In the genomic region with DNA sequence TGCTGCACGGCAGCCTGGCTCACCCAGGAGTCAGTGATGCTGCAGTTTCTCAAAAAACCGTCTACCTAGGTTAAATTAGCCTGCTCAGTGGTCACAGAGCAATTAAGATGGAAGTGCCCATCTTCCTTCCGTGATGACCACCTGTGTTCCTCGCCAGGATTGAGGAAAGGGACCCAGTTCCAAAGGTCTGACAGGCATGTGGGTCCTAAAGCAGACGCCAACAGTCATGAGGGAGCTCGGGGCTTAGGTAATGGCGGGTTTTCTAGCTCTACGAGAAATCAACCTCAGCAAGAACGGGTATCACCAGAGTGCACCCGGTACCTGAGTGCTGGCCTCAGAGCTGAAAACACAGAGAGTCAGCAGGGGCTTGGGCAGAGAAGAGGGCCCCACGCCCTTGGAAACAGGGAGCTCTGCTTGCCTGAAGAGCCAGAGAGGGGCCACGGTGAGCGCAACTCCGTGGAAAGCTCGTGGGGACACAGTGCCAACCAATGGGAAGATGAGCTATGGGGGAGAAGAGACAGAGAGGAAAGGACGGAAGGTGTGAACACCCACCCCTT, we compare ENCODE assay signal across 8 cellular contexts. TPM values are rescaled to one million over a fixed set of nuclear protein-coding genes. Genes with fewer than 3 reads are reported as not detected.
DNase-seq lines count a peak whose midpoint lies in the region; ATAC-seq, FAIRE-seq and TF ChIP-seq lines count a peak whose summit lies in the region.

No MANE protein-coding gene starts in this region.

- POLR2A ChIA-PET in H1 (lab: Charles Lee; ENCODE audit: partially characterized antibody): interaction anchor here (0.6 to 2.0 kb wide), 8 partner anchors 9 to 231 kb away, joined by 3 to 11 read pairs (median 5); no protein-coding TSS in a partner anchor

- no peak overlapping the region for H2BK12ac ChIP-seq in H1 (ENCODE audit: low read depth, low read length)

- no peak for TF ChIP-seq RAD21 in H1 (IDR thresholded peaks at IDR 0.05 in 1 of 2, conservative IDR thresholded peaks at IDR 0.05 in 1 of 2; ENCODE audit: low read depth in 2 of 2, low read length in 2 of 2)

- intact Hi-C loops in posterior vena cava (cut with DNase I): loop anchor here in 1 of 2 donors (10.0 kb wide), 1 partner anchor 139 kb away; no protein-coding TSS in a partner anchor

- no peak overlapping the region for H3K56ac ChIP-seq in H1 (replicated peaks; ENCODE audit: insufficient read length, low read depth, low read length)

- H4K20me1 ChIP-seq in DOHH2 (ENCODE audit: control insufficient read depth, insufficient read depth, low read depth, low read length) (no peaks in the 10 kb centered on the region), OCI-LY1 (ENCODE audit: insufficient read depth, low read length) (no peaks in the 10 kb centered on the region), H1 (replicated peaks in 1 of 2; ENCODE audit: control insufficient read depth in 1 of 2, insufficient read depth in 2 of 2, low read length in 2 of 2) (no peaks in the 10 kb centered on the region)

- H2BK20ac ChIP-seq in H1 (ENCODE audit: low read length): no peak overlapping the region; the same call in 1 of the 2 replicates

- peak overlapping the region; percentile 44; the same call in 1 of the 2 replicates for H3K18ac ChIP-seq in H1 (ENCODE audit: extremely low read depth, low read length)

- no peaks in the 10 kb centered on the region for H3F3A ChIP-seq in DOHH2 (ENCODE audit: control insufficient read depth, insufficient read depth)
- no peaks in the 10 kb centered on the region for H3F3A ChIP-seq in OCI-LY1 (ENCODE audit: insufficient read depth, low read length)

- peak overlapping the region; percentile 35 for H3K4ac ChIP-seq in H1 (replicated peaks; ENCODE audit: insufficient read length, low read depth, low read length)

- H4K5ac ChIP-seq in H1 (ENCODE audit: insufficient read length, low read depth, low read length): no peak overlapping the region

- TF ChIP-seq CTCF in DOHH2 (IDR thresholded peaks at IDR 0.05; ENCODE audit: low read depth, low read length, poor library complexity, severe bottlenecking) (no peak), OCI-LY1 (IDR thresholded peaks at IDR 0.05; ENCODE audit: low read length) (no peak), H1 (IDR thresholded peaks at IDR 0.05; ENCODE audit: control extremely low read depth in 1 of 3, insufficient read depth in 1 of 3, low read depth in 1 of 3, low read length in 3 of 3) (no peak)

- no peak overlapping the region for H3K23ac ChIP-seq in H1 (ENCODE audit: insufficient read length)

- peak overlapping the region; percentile 40; the same call in 1 of the 2 replicates for H2BK15ac ChIP-seq in H1 (ENCODE audit: low read length)

- no peaks in the 10 kb centered on the region for H3K79me2 ChIP-seq in DOHH2 (ENCODE audit: control insufficient read depth, low read length)
- H3K79me2 ChIP-seq in OCI-LY1 (ENCODE audit: insufficient read depth, low read length): no peaks in the 10 kb centered on the region
- no peaks in the 10 kb centered on the region for H3K79me2 ChIP-seq in H1 (ENCODE audit: control insufficient read depth in 1 of 2, insufficient read depth in 2 of 2, low read length in 2 of 2)

- H3K4me3 ChIP-seq in DOHH2 (ENCODE audit: low read length) (peak overlapping the region; percentile 69), OCI-LY1 (ENCODE audit: low read depth, low read length, poor library complexity, severe bottlenecking) (peak overlapping the region; percentile 36), H1 (ENCODE audit: extremely low read depth in 1 of 4, insufficient read depth in 2 of 4, low read depth in 3 of 4, low read length in 4 of 4) (peak overlapping the region in 2 of 4 experiments; percentile 5 to 48; a peak in 3 of 8 replicates)

- H3K4me1 ChIP-seq in DOHH2 (ENCODE audit: control insufficient read depth, low read length): peaks cover 32% of the 10 kb centered on the region
- peaks cover 76% of the 10 kb centered on the region for H3K4me1 ChIP-seq in OCI-LY1 (ENCODE audit: insufficient read depth, low read length, severe bottlenecking)
- H3K4me1 ChIP-seq in H1 (replicated peaks in 1 of 4; ENCODE audit: control insufficient read depth in 3 of 4, insufficient read depth in 4 of 4, low read length in 3 of 4): peaks cover 0 to 15% (median 13%) of the 10 kb centered on the region in 4 experiments; a peak in 5 of 7 replicates

- H3K23me2 ChIP-seq in H1 (ENCODE audit: low read depth, low read length): no peaks in the 10 kb centered on the region

- H2AFZ ChIP-seq in OCI-LY1 (ENCODE audit: low read length): no peak overlapping the region
- H2AFZ ChIP-seq in H1 (ENCODE audit: low read length): peak overlapping the region; percentile 70; the same call in 1 of the 2 replicates

- no peak for FAIRE-seq in H1 (lab: Jason Lieb, UNC)

- H3K14ac ChIP-seq in H1 (ENCODE audit: insufficient read length): no peak overlapping the region

- H3K9me3 ChIP-seq in DOHH2 (ENCODE audit: control insufficient read depth, insufficient read depth, low read length) (no peaks in the 10 kb centered on the region), OCI-LY1 (ENCODE audit: low read length) (no peaks in the 10 kb centered on the region), H1 (ENCODE audit: insufficient read depth in 2 of 2, low read depth in 1 of 2, low read length in 1 of 2) (no peaks in the 10 kb centered on the region)

- CTCF ChIA-PET in H1 (lab: Charles Lee; ENCODE audit: partially characterized antibody): interaction anchor here (0.7 to 8.6 kb wide), 30 partner anchors 10 to 289 kb away, joined by 3 to 108 read pairs (median 6); a partner anchor contains a TSS

- DNase-seq in H1 (ENCODE audit: low read depth in 1 of 2, low spot score in 2 of 2): peak in 1 of 2 experiments; percentile 45
- peak; percentile 69 for DNase-seq in posterior vena cava (ENCODE audit: low spot score)
- DNase-seq in AML-193 (lab: John Stamatoyannopoulos, UW): no peak
- no peak for DNase-seq in HPDE6-E6E7 (ENCODE audit: extremely low spot score)
- no peak for DNase-seq in H4 (ENCODE audit: low spot score)

- H3K4me2 ChIP-seq in DOHH2 (ENCODE audit: low read length) (peak overlapping the region; percentile 85), OCI-LY1 (ENCODE audit: low read length) (peak overlapping the region; percentile 50), H1 (ENCODE audit: insufficient read depth in 1 of 2, low read depth in 2 of 2, low read length in 2 of 2) (peak overlapping the region; percentile 37 to 47)

- H3K9me2 ChIP-seq in DOHH2 (replicated peaks; ENCODE audit: control insufficient read depth, low read length) (no peaks in the 10 kb centered on the region), OCI-LY1 (ENCODE audit: low read depth, low read length) (no peaks in the 10 kb centered on the region)

- H2AK5ac ChIP-seq in H1 (ENCODE audit: low read depth, low read length): peak overlapping the region; percentile 71; the same call in 1 of the 2 replicates

- no peaks in the 10 kb centered on the region for H3K27me3 ChIP-seq in DOHH2 (ENCODE audit: control insufficient read depth, low read length)
- no peaks in the 10 kb centered on the region for H3K27me3 ChIP-seq in OCI-LY1 (ENCODE audit: insufficient read depth, low read length)
- H3K27me3 ChIP-seq in H1 (replicated peaks in 1 of 4; ENCODE audit: control insufficient read depth in 3 of 4, extremely low read depth in 1 of 4, insufficient read depth in 3 of 4, low read length in 3 of 4): peaks cover 0 to 8% (median 0%) of the 10 kb centered on the region in 4 experiments; a peak in 5 of 7 replicates

- no peak for TF ChIP-seq EP300 in H1 (IDR thresholded peaks at IDR 0.05; ENCODE audit: borderline replicate concordance in 1 of 2, low read depth in 2 of 2, low read length in 2 of 2)

- WGBS in H1 (ENCODE audit: extremely low coverage in 1 of 2, insufficient coverage in 1 of 2, insufficient read length in 1 of 2, insufficient replicate concordance in 2 of 2, low coverage in 1 of 2, low lambda C conversion rate in 2 of 2, missing lambda C conversion rate in 1 of 2), 2 experiments: 83% methylated on average over 16 of the region's 16 CpGs; no CpG with 5 or more reads in 1 of the 2 experiments

- H3K36me3 ChIP-seq in DOHH2 (ENCODE audit: control insufficient read depth, low read length) (no peaks in the 10 kb centered on the region), OCI-LY1 (ENCODE audit: insufficient read depth, low read length) (no peaks in the 10 kb centered on the region; the same call in 1 of the 2 replicates), H1 (ENCODE audit: control insufficient read depth in 2 of 4, insufficient read depth in 4 of 4, low read length in 3 of 4) (no peaks in the 10 kb centered on the region)

- H4K8ac ChIP-seq in H1 (ENCODE audit: extremely low read depth, insufficient read depth, low read length): peak overlapping the region; percentile 81

- H3K9ac ChIP-seq in OCI-LY1 (ENCODE audit: low read length) (peak overlapping the region; percentile 39), H1 (replicated peaks in 1 of 4; ENCODE audit: extremely low read depth in 1 of 4, low read depth in 3 of 4, low read length in 3 of 4) (no peak overlapping the region; a peak in 1 of 7 replicates)

- no peaks in the 10 kb centered on the region for H3K79me1 ChIP-seq in H1 (ENCODE audit: low read depth, low read length)

- H4K91ac ChIP-seq in H1 (replicated peaks; ENCODE audit: insufficient read length, low read length): no peak overlapping the region

- no peak for ATAC-seq in GM18868 (IDR thresholded peaks at IDR 0.05; ENCODE audit: unreplicated experiment)

- H2BK5ac ChIP-seq in H1 (ENCODE audit: low read depth, low read length): no peak overlapping the region

- H2BK120ac ChIP-seq in H1 (replicated peaks; ENCODE audit: low read depth, low read length): peak overlapping the region; percentile 69

- H3K27ac ChIP-seq in DOHH2 (ENCODE audit: low read depth, low read length) (no peak overlapping the region), OCI-LY1 (ENCODE audit: low read depth, low read length, poor library complexity, severe bottlenecking) (peak overlapping the region; percentile 92), H1 (ENCODE audit: low read depth, low read length) (no peak overlapping the region)

- TF ChIP-seq POLR2A in H1 (IDR thresholded peaks at IDR 0.05; ENCODE audit: control extremely low read depth in 1 of 2, low read depth in 2 of 2, low read length in 2 of 2): no peak

TF ChIP-seq in H1, 55 proteins besides CTCF, POLR2A, EP300 and RAD21 (continues in another document):
- TF ChIP-seq ASH2L (IDR thresholded peaks at IDR 0.05; ENCODE audit: low read length) (no peak), JUN (IDR thresholded peaks at IDR 0.05; ENCODE audit: low read depth, low read length) (no peak), NRF1 (IDR thresholded peaks at IDR 0.05; ENCODE audit: low read depth, low read length) (no peak)

RNA-seq across cellular contexts. Expression of a gene that starts 34.3 kb away (rescaled TPM):
- 162 and 178 TPM in 2 replicates for total RNA-seq in H1 (2021; fragmentation: NEBNext Ultra II Directional; extraction: Animal tissue kit (Norgen Biotek cat#: 25700))
- 33.6 and 50.8 TPM in 2 replicates for polyA plus RNA-seq in H1 (2011; rRNA removed)
- 36.6 TPM for polyA plus RNA-seq in H1 (2011; cell fraction: cytosol; rRNA removed)
- 120 TPM for polyA plus RNA-seq in H1 (2011; cell fraction: nucleus; rRNA removed)
- 95.4 to 118 TPM (median 100 TPM) in 4 replicates for polyA plus RNA-seq in H1 (2012, experiment 1 of 2)
- polyA plus RNA-seq in H1 (2012, experiment 2 of 2): 19.1 TPM
- 58.9 TPM for polyA plus RNA-seq in H1 (2013, experiment 1 of 2)
- polyA plus RNA-seq in H1 (2013, experiment 2 of 2): 54.4 TPM
- 80.2 and 102 TPM in 2 replicates for polyA minus RNA-seq in H1 (2011; rRNA and poly(A)+ RNA removed)
- polyA minus RNA-seq in H1 (2011; cell fraction: cytosol; rRNA and poly(A)+ RNA removed): 99.8 TPM
- polyA minus RNA-seq in H1 (2011; cell fraction: nucleus; rRNA and poly(A)+ RNA removed): 85.2 TPM
- 10 to 100 TPM; 25.9 to 26.3 TPM for total RNA-seq in posterior vena cava
- 1.5 and 2.4 TPM in 2 replicates for total RNA-seq in H4 (2014; rRNA removed; shearing (Covaris generic))
